16 cellular contexts compared by ENCODE assay signal in the genomic region with DNA sequence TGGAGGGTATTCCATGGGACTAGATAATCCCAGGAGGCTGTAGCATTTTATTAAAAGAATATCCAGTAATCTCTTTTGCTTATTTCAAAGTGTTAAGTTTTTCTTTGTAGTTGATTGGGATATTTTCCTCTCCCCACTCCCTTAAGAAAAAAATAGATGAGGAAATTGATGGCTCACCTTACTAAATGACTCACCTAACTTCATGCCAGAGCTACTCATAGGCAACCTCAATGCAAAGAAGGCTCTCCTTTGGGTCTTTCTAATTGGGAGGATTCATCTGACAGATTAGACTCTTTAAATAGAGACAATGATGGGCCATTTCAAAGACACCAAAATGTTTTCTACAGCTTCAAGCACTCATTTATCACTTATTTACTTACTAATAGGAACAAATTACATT.
"Had no signal": no experiment of that assay in that cellular context is flagged by ENCODE, and none has a peak within 500 bp of the region (broad histone marks: within the 10 kb centered on the region; RNA-seq: fewer than 3 reads in every experiment).

No MANE protein-coding gene starts in this region.

- H3K36me3 ChIP-seq: heart right ventricle, spleen, WERI-Rb-1 had no signal

- H3K9me3 ChIP-seq: heart right ventricle, spleen had no signal

- H3K9me3 Mint-ChIP-seq: activated naive CD4-positive, alpha-beta T cell treated with anti-CD3 and anti-CD28 coated beads, Interleukin-2, amount 50 U/mL, for 24 hours; type B pancreatic cell had no signal

- H3K36me3 Mint-ChIP-seq: activated naive CD4-positive, alpha-beta T cell treated with anti-CD3 and anti-CD28 coated beads, Interleukin-2, amount 50 U/mL, for 24 hours; type B pancreatic cell had no signal

- H3K27ac Mint-ChIP-seq: activated naive CD4-positive, alpha-beta T cell treated with anti-CD3 and anti-CD28 coated beads, Interleukin-2, amount 50 U/mL, for 24 hours; stimulated activated naive CD8-positive, alpha-beta T cell treated with anti-CD3 and anti-CD28 coated beads, Interleukin-15, amount 100 ng/mL, for 72 hours; type B pancreatic cell had no signal

- H3K27ac ChIP-seq: coronary artery, heart right ventricle, spleen, WERI-Rb-1 had no signal

- H3K4me1 Mint-ChIP-seq: activated naive CD4-positive, alpha-beta T cell treated with anti-CD3 and anti-CD28 coated beads, Interleukin-2, amount 50 U/mL, for 24 hours; central memory CD8-positive, alpha-beta T cell; neural crest cell; stimulated activated naive CD8-positive, alpha-beta T cell treated with anti-CD3 and anti-CD28 coated beads, Interleukin-15, amount 100 ng/mL, for 72 hours had no signal

- ATAC-seq: heart right ventricle; sciatic nerve; stimulated activated naive CD8-positive, alpha-beta T cell treated with anti-CD3 and anti-CD28 coated beads, Interleukin-15, amount 100 ng/mL, for 72 hours had no signal

- H3K4me1 ChIP-seq: heart right ventricle, spleen had no signal

- H3K4me3 Mint-ChIP-seq: activated naive CD4-positive, alpha-beta T cell treated with anti-CD3 and anti-CD28 coated beads, Interleukin-2, amount 50 U/mL, for 24 hours; central memory CD8-positive, alpha-beta T cell; neural crest cell; stimulated activated naive CD8-positive, alpha-beta T cell treated with anti-CD3 and anti-CD28 coated beads, Interleukin-15, amount 100 ng/mL, for 72 hours; type B pancreatic cell had no signal

- H3K27me3 ChIP-seq: heart right ventricle, spleen had no signal

- H3K4me3 ChIP-seq: coronary artery, heart right ventricle, lung, spleen had no signal

- DNase-seq: activated CD4-positive, alpha-beta T cell treated with anti-CD3 and anti-CD28 coated beads, Interleukin-2, amount 50 U/mL, for 48 hours; activated T-cell treated with anti-CD3 and anti-CD28 coated beads, Interleukin-2, amount 50 U/mL, for 1 hour; effector CD4-positive, alpha-beta T cell; foreskin melanocyte; heart right ventricle; midbrain; spleen; stimulated activated naive CD8-positive, alpha-beta T cell treated with anti-CD3 and anti-CD28 coated beads, Interleukin-15, amount 100 ng/mL, for 72 hours; WERI-Rb-1 had no signal

- H3K27me3 Mint-ChIP-seq: activated naive CD4-positive, alpha-beta T cell treated with anti-CD3 and anti-CD28 coated beads, Interleukin-2, amount 50 U/mL, for 24 hours; central memory CD8-positive, alpha-beta T cell; stimulated activated naive CD8-positive, alpha-beta T cell treated with anti-CD3 and anti-CD28 coated beads, Interleukin-15, amount 100 ng/mL, for 72 hours had no signal
